ENCODE assay signal across 11 cellular contexts in the genomic region with DNA sequence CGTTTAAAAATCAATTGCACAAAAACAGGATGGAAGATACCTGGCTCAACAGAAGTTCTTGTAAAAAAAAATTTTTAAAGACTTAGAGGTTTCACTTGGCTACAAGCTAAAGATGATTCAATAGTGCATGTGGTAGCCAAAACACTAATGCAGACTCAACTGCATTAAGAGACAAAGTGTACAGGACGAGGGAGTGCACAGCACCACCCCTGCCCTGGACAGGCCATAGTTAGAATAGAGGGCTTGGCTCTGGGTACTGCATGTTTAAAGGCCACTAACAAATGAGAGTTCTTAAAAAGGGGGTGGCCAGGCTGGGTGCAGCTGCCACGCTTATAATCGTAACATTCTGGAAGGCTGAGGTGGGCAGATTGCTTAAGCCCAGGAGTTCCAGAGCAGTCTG. TPM values are rescaled to one million over a fixed set of nuclear protein-coding genes. Genes with fewer than 3 reads are reported as not detected.
"Had no signal": no experiment of that assay in that cellular context is flagged by ENCODE, and none has a peak within 500 bp of the region (broad histone marks: within the 10 kb centered on the region; RNA-seq: fewer than 3 reads in every experiment).

No MANE protein-coding gene starts in this region.

- H3K4me3 ChIP-seq: GM23248, HAP-1 had no signal

- H3K4me3 Mint-ChIP-seq: HFFc6, IgD-negative memory B cell had no signal

- H3K9me3 Mint-ChIP-seq: HFFc6 had no signal

- H3K27ac Mint-ChIP-seq: HFFc6, IgD-negative memory B cell had no signal

- H2AFZ ChIP-seq: GM23248 had no signal

- H3K27ac ChIP-seq: GM23248, HL-60 had no signal

- H3K9me3 ChIP-seq: HAP-1 had no signal

- H3K4me1 ChIP-seq: HAP-1 had no signal

- ATAC-seq: HCT116, HepG2 had no signal

- DNase-seq: GM23248, GOT3, H7, HFFc6 had no signal

- H3K36me3 ChIP-seq: HAP-1 had no signal

- H3K9ac ChIP-seq: GM23248 had no signal

RNA-seq across cellular contexts. Expression of a gene that starts 7.9 kb away (rescaled TPM):
- total RNA-seq: GM23248, H4, H7, HepG2, HFFc6, HT1080 had no signal
- polyA plus RNA-seq: GM23248, HepG2, IgD-negative memory B cell had no signal

RNA-seq across cellular contexts. Expression of a gene that starts 41.2 kb away (rescaled TPM):
- total RNA-seq: GM23248, HepG2 had no signal
- polyA plus RNA-seq: GM23248, HepG2 had no signal
